In the genomic region with DNA sequence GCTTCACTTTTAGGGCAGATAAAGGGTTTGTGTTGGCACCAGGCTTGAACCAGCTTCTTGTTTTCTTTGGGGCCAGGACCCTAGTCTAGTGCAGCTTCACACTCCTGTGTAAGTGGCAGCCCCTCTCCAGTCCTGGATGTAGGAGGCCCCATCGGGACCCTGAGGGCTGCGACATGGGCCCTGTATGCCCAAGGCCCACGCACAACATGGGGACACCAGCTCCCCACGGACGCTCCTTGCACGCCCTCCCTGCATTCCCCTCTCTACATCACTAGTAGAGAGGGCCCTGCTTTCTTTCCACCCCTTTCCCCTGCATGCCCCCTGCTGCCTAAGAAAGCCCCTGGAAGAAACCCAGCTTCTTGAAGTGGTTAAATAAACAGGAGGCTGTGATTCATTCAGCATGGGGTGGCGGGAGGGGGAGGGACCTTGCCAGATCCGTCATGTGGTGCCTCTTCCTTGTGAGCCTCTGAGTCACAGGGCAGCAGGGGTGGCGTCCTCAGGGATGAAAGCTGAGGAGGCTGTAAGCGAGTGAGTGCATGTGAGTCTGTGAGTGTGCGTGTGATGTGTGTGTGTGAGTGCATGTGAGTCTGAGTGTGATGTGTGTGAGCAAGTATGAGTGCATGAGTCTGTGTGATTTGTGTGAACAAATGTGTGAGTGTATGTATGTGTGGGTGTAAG, we compare ENCODE assay signal across 1 cellular context.
A peak's percentile ranks its signal among the peaks of the same experiment; 100 is the strongest.
TF ChIP-seq lines count a peak whose summit lies in the region.

No MANE protein-coding gene starts in this region.

TF ChIP-seq in HEK293, 187 proteins besides CTCF, POLR2A, EP300 and RAD21 (continued from another document and continues in another):
- TF ChIP-seq, protein P1, sequence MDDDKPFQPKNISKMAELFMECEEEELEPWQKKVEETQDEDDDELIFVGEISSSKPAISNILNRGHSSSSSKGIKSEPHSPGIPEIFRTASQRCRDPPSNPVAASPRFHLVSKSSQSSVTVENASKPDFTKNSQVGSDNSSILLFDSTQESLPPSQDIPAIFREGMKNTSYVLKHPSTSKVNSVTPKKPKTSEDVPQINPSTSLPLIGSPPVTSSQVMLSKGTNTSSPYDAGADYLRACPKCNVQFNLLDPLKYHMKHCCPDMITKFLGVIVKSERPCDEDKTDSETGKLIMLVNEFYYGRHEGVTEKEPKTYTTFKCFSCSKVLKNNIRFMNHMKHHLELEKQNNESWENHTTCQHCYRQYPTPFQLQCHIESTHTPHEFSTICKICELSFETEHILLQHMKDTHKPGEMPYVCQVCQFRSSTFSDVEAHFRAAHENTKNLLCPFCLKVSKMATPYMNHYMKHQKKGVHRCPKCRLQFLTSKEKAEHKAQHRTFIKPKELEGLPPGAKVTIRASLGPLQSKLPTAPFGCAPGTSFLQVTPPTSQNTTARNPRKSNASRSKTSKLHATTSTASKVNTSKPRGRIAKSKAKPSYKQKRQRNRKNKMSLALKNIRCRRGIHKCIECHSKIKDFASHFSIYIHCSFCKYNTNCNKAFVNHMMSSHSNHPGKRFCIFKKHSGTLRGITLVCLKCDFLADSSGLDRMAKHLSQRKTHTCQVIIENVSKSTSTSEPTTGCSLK (tag by site-specific recombination; IDR thresholded peaks at IDR 0.05), result no peak
- TF ChIP-seq, protein P2, sequence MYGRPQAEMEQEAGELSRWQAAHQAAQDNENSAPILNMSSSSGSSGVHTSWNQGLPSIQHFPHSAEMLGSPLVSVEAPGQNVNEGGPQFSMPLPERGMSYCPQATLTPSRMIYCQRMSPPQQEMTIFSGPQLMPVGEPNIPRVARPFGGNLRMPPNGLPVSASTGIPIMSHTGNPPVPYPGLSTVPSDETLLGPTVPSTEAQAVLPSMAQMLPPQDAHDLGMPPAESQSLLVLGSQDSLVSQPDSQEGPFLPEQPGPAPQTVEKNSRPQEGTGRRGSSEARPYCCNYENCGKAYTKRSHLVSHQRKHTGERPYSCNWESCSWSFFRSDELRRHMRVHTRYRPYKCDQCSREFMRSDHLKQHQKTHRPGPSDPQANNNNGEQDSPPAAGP (tag by site-specific recombination; IDR thresholded peaks at IDR 0.05), result peak; percentile 83
- TF ChIP-seq ZNF610 (tag by site-specific recombination; IDR thresholded peaks at IDR 0.05; ENCODE audit: borderline replicate concordance) (no peak), ZNF416 (tag by site-specific recombination; IDR thresholded peaks at IDR 0.05) (no peak), SP7 (tag by site-specific recombination; IDR thresholded peaks at IDR 0.05) (peak; percentile 87), ZNF266 (tag by site-specific recombination; IDR thresholded peaks at IDR 0.05; ENCODE audit: low read depth) (no peak), MZF1 (tag by site-specific recombination; IDR thresholded peaks at IDR 0.05; ENCODE audit: borderline replicate concordance) (no peak), EGR2 (tag by site-specific recombination; IDR thresholded peaks at IDR 0.05; ENCODE audit: low read depth) (peak; percentile 38; the same call in 1 of the 2 replicates), BCL11B (tag by site-specific recombination; IDR thresholded peaks at IDR 0.05; ENCODE audit: low read depth) (no peak), KLF8 (tag by site-specific recombination; IDR thresholded peaks at IDR 0.05) (no peak), ZIC2 (tag by site-specific recombination; IDR thresholded peaks at IDR 0.05) (peak; percentile 91), ZNF292 (tag by site-specific recombination; IDR thresholded peaks at IDR 0.05; ENCODE audit: borderline replicate concordance, low read depth) (no peak), ZNF394 (tag by site-specific recombination; IDR thresholded peaks at IDR 0.05; ENCODE audit: borderline replicate concordance) (no peak), GLIS2 (tag by site-specific recombination; IDR thresholded peaks at IDR 0.05) (peak; percentile 30; the same call in 1 of the 2 replicates), ZNF174 (tag by site-specific recombination; IDR thresholded peaks at IDR 0.05) (no peak), ZXDB (tag by site-specific recombination; IDR thresholded peaks at IDR 0.05) (peak; percentile 83), ZNF660 (tag by site-specific recombination; IDR thresholded peaks at IDR 0.05) (no peak), ZNF48 (tag by site-specific recombination; IDR thresholded peaks at IDR 0.05) (no peak), ZNF133 (tag by site-specific recombination; IDR thresholded peaks at IDR 0.05) (no peak), ZFP3 (tag by site-specific recombination; IDR thresholded peaks at IDR 0.05; ENCODE audit: low read depth) (no peak), ZNF777 (tag by site-specific recombination; IDR thresholded peaks at IDR 0.05; ENCODE audit: borderline replicate concordance) (no peak), ZBTB8A (tag by site-specific recombination; IDR thresholded peaks at IDR 0.05) (no peak), ZNF324 (tag by site-specific recombination; IDR thresholded peaks at IDR 0.05) (no peak), ZNF335 (tag by site-specific recombination; conservative IDR thresholded peaks at IDR 0.05) (no peak), ZNF23 (tag by site-specific recombination; IDR thresholded peaks at IDR 0.05; ENCODE audit: borderline replicate concordance) (no peak), SCRT2 (tag by site-specific recombination; IDR thresholded peaks at IDR 0.05) (0 out of 2 replicates have a peak, but pooled peaks have one; percentile 30), KLF1 (tag by site-specific recombination; IDR thresholded peaks at IDR 0.05) (peak; percentile 62), ZFP37 (tag by site-specific recombination; IDR thresholded peaks at IDR 0.05) (no peak), ZNF223 (tag by site-specific recombination; IDR thresholded peaks at IDR 0.05) (no peak), GFI1B (tag by site-specific recombination; IDR thresholded peaks at IDR 0.05) (peak; percentile 24; the same call in 1 of the 2 replicates), YY2 (tag by site-specific recombination; IDR thresholded peaks at IDR 0.05) (no peak), ZNF114 (tag by site-specific recombination; IDR thresholded peaks at IDR 0.05) (no peak), ZNF140 (tag by site-specific recombination; IDR thresholded peaks at IDR 0.05) (no peak), SCRT1 (tag by site-specific recombination; IDR thresholded peaks at IDR 0.05; ENCODE audit: borderline replicate concordance) (no peak)
- TF ChIP-seq, protein P3, sequence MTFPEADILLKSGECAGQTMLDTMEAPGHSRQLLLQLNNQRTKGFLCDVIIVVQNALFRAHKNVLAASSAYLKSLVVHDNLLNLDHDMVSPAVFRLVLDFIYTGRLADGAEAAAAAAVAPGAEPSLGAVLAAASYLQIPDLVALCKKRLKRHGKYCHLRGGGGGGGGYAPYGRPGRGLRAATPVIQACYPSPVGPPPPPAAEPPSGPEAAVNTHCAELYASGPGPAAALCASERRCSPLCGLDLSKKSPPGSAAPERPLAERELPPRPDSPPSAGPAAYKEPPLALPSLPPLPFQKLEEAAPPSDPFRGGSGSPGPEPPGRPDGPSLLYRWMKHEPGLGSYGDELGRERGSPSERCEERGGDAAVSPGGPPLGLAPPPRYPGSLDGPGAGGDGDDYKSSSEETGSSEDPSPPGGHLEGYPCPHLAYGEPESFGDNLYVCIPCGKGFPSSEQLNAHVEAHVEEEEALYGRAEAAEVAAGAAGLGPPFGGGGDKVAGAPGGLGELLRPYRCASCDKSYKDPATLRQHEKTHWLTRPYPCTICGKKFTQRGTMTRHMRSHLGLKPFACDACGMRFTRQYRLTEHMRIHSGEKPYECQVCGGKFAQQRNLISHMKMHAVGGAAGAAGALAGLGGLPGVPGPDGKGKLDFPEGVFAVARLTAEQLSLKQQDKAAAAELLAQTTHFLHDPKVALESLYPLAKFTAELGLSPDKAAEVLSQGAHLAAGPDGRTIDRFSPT (tag by site-specific recombination; IDR thresholded peaks at IDR 0.05), result no peak
- TF ChIP-seq, protein P4, sequence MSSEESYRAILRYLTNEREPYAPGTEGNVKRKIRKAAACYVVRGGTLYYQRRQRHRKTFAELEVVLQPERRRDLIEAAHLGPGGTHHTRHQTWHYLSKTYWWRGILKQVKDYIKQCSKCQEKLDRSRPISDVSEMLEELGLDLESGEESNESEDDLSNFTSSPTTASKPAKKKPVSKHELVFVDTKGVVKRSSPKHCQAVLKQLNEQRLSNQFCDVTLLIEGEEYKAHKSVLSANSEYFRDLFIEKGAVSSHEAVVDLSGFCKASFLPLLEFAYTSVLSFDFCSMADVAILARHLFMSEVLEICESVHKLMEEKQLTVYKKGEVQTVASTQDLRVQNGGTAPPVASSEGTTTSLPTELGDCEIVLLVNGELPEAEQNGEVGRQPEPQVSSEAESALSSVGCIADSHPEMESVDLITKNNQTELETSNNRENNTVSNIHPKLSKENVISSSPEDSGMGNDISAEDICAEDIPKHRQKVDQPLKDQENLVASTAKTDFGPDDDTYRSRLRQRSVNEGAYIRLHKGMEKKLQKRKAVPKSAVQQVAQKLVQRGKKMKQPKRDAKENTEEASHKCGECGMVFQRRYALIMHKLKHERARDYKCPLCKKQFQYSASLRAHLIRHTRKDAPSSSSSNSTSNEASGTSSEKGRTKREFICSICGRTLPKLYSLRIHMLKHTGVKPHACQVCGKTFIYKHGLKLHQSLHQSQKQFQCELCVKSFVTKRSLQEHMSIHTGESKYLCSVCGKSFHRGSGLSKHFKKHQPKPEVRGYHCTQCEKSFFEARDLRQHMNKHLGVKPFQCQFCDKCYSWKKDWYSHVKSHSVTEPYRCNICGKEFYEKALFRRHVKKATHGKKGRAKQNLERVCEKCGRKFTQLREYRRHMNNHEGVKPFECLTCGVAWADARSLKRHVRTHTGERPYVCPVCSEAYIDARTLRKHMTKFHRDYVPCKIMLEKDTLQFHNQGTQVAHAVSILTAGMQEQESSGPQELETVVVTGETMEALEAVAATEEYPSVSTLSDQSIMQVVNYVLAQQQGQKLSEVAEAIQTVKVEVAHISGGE (tag by site-specific recombination; conservative IDR thresholded peaks at IDR 0.05; ENCODE audit: low read depth), result no peak
- TF ChIP-seq, protein P5, sequence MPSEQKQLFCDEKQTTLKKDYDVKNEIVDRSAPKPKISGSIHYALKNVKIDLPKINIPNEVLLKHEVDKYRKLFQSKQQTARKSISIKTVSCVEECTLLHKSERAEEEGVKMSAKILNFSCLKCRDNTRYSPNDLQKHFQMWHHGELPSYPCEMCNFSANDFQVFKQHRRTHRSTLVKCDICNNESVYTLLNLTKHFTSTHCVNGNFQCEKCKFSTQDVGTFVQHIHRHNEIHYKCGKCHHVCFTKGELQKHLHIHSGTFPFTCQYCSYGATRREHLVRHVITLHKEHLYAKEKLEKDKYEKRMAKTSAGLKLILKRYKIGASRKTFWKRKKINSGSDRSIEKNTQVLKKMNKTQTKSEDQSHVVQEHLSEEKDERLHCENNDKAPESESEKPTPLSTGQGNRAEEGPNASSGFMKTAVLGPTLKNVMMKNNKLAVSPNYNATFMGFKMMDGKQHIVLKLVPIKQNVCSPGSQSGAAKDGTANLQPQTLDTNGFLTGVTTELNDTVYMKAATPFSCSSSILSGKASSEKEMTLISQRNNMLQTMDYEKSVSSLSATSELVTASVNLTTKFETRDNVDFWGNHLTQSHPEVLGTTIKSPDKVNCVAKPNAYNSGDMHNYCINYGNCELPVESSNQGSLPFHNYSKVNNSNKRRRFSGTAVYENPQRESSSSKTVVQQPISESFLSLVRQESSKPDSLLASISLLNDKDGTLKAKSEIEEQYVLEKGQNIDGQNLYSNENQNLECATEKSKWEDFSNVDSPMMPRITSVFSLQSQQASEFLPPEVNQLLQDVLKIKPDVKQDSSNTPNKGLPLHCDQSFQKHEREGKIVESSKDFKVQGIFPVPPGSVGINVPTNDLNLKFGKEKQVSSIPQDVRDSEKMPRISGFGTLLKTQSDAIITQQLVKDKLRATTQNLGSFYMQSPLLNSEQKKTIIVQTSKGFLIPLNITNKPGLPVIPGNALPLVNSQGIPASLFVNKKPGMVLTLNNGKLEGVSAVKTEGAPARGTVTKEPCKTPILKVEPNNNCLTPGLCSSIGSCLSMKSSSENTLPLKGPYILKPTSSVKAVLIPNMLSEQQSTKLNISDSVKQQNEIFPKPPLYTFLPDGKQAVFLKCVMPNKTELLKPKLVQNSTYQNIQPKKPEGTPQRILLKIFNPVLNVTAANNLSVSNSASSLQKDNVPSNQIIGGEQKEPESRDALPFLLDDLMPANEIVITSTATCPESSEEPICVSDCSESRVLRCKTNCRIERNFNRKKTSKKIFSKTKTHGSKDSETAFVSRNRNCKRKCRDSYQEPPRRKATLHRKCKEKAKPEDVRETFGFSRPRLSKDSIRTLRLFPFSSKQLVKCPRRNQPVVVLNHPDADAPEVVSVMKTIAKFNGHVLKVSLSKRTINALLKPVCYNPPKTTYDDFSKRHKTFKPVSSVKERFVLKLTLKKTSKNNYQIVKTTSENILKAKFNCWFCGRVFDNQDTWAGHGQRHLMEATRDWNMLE (tag by site-specific recombination; conservative IDR thresholded peaks at IDR 0.05; ENCODE audit: low read depth), result no peak
- TF ChIP-seq, protein P6, sequence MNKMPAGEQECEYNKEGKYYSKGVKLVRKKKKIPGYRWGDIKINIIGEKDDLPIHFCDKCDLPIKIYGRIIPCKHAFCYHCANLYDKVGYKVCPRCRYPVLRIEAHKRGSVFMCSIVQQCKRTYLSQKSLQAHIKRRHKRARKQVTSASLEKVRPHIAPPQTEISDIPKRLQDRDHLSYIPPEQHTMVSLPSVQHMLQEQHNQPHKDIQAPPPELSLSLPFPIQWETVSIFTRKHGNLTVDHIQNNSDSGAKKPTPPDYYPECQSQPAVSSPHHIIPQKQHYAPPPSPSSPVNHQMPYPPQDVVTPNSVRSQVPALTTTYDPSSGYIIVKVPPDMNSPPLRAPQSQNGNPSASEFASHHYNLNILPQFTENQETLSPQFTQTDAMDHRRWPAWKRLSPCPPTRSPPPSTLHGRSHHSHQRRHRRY (tag by site-specific recombination; IDR thresholded peaks at IDR 0.05), result no peak
- TF ChIP-seq, protein P7, sequence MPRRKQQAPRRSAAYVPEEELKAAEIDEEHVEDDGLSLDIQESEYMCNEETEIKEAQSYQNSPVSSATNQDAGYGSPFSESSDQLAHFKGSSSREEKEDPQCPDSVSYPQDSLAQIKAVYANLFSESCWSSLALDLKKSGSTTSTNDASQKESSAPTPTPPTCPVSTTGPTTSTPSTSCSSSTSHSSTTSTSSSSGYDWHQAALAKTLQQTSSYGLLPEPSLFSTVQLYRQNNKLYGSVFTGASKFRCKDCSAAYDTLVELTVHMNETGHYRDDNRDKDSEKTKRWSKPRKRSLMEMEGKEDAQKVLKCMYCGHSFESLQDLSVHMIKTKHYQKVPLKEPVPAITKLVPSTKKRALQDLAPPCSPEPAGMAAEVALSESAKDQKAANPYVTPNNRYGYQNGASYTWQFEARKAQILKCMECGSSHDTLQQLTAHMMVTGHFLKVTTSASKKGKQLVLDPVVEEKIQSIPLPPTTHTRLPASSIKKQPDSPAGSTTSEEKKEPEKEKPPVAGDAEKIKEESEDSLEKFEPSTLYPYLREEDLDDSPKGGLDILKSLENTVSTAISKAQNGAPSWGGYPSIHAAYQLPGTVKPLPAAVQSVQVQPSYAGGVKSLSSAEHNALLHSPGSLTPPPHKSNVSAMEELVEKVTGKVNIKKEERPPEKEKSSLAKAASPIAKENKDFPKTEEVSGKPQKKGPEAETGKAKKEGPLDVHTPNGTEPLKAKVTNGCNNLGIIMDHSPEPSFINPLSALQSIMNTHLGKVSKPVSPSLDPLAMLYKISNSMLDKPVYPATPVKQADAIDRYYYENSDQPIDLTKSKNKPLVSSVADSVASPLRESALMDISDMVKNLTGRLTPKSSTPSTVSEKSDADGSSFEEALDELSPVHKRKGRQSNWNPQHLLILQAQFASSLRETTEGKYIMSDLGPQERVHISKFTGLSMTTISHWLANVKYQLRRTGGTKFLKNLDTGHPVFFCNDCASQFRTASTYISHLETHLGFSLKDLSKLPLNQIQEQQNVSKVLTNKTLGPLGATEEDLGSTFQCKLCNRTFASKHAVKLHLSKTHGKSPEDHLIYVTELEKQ (tag by site-specific recombination; IDR thresholded peaks at IDR 0.05; ENCODE audit: borderline replicate concordance), result peak; percentile 68
